In the genomic region with DNA sequence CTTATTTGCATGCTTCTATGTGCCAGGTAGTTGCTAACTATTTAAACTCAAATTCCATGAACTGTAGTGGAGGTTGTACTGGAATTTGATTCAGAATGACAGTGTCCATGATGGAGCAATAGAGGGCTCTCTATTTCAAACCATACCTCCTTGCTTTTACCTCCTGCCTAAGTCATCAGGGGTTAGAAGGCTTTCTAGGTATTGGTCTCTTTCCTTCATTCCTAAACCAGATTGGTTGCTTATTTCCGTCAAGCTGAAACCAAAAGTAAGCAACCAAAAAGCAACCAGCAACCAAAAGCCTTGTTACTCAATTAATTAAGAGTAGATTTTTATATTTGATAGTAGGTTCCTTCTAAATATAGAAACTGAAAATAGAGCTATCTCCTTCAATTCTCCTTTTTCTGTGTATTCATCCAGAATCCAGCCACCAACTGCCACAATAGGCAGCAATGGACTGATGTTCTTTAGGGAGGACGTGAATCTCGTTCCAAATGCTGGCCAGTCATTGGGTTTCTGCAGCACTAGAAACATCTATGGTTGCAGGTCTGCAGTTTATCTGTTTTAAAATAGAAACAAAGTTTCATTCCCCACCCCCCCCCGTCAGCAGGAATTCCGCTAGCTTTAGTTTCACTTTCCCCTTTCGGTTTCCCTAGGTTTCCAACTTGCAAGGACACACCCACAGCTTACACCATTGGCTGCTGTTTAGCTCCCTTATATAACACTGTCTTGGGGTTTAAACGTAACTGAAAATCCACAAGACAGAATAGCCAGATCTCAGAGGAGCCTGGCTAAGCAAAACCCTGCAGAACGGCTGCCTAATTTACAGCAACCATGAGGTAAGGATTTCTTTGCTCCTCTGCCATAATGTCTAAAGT, we compare ENCODE assay signal across 1 cellular context.
TF ChIP-seq lines count a peak whose summit lies in the region.

A gene with protein sequence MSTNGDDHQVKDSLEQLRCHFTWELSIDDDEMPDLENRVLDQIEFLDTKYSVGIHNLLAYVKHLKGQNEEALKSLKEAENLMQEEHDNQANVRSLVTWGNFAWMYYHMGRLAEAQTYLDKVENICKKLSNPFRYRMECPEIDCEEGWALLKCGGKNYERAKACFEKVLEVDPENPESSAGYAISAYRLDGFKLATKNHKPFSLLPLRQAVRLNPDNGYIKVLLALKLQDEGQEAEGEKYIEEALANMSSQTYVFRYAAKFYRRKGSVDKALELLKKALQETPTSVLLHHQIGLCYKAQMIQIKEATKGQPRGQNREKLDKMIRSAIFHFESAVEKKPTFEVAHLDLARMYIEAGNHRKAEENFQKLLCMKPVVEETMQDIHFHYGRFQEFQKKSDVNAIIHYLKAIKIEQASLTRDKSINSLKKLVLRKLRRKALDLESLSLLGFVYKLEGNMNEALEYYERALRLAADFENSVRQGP (plus strand): TSS at position 742 of the 875 bp plus-strand sequence. CDS start 90 bp downstream, at position 832.

TF ChIP-seq in liver, 16 proteins besides CTCF, POLR2A, EP300 and RAD21 (continued from another document):
- TF ChIP-seq, protein P1, sequence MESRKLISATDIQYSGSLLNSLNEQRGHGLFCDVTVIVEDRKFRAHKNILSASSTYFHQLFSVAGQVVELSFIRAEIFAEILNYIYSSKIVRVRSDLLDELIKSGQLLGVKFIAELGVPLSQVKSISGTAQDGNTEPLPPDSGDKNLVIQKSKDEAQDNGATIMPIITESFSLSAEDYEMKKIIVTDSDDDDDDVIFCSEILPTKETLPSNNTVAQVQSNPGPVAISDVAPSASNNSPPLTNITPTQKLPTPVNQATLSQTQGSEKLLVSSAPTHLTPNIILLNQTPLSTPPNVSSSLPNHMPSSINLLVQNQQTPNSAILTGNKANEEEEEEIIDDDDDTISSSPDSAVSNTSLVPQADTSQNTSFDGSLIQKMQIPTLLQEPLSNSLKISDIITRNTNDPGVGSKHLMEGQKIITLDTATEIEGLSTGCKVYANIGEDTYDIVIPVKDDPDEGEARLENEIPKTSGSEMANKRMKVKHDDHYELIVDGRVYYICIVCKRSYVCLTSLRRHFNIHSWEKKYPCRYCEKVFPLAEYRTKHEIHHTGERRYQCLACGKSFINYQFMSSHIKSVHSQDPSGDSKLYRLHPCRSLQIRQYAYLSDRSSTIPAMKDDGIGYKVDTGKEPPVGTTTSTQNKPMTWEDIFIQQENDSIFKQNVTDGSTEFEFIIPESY (IDR thresholded peaks at IDR 0.05), result no peak
- TF ChIP-seq YY1 (IDR thresholded peaks at IDR 0.05), result peak; percentile 17
- no peak for TF ChIP-seq GABPA (IDR thresholded peaks at IDR 0.05 in 1 of 2, conservative IDR thresholded peaks at IDR 0.05 in 1 of 2)
- no peak for TF ChIP-seq FOXA2 (IDR thresholded peaks at IDR 0.05)
